Comparison of ENCODE assay signal across 33 cellular contexts in the genomic region with DNA sequence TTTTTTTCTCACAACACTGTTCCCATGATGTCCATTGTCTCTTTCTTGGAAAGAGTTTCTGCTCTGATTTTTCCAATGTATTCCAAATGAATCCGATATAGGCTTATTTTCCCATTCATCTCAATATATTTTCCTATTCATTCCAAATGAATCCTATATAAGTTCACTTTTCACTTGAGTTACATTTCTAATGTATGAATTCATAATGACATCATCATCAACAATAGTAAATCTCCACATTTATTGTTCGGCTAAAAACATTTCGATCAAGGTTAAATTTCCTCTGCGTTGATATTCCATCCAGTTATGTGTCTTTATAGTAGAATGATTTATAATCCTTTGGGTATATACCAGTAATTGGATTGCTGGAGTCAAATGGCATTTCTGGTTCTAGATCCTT.
"Had no signal": no experiment of that assay in that cellular context is flagged by ENCODE, and none has a peak within 500 bp of the region (broad histone marks: within the 10 kb centered on the region; RNA-seq: fewer than 3 reads in every experiment).

No MANE protein-coding gene starts in this region.

- ATAC-seq: activated naive CD4-positive, alpha-beta T cell treated with anti-CD3 and anti-CD28 coated beads, Interleukin-2, amount 50 U/mL, for 72 hours; activated naive CD8-positive, alpha-beta T cell treated with anti-CD3 and anti-CD28 coated beads, Interleukin-2, amount 50 U/mL, for 24 hours; activated T-cell treated with anti-CD3 and anti-CD28 coated beads, Interleukin-2, amount 50 U/mL, for 4 hours; activated T-cell treated with anti-CD3 and anti-CD28 coated beads, Interleukin-2, amount 50 U/mL, for 72 hours; activated T-helper 17 cell treated with anti-CD3 and anti-CD28 coated beads, Interleukin-2, amount 50 U/mL, for 72 hours; body of pancreas had no signal

- H3K4me1 ChIP-seq: adrenal gland, ascending aorta, body of pancreas, breast epithelium had no signal

- DNase-seq: activated effector memory CD4-positive, alpha-beta T cell treated with anti-CD3 and anti-CD28 coated beads, Interleukin-2, amount 50 U/mL, for 16 hours; activated effector memory CD4-positive, alpha-beta T cell treated with Interleukin-2 at 50 U/mL for 16 hours; activated gamma-delta T cell; activated gamma-delta T cell treated with Interleukin-2 at 50 U/mL for 16 hours; activated naive CD4-positive, alpha-beta T cell; activated naive CD4-positive, alpha-beta T cell treated with anti-CD3 and anti-CD28 coated beads for 36 hours; activated naive CD4-positive, alpha-beta T cell treated with anti-CD3 and anti-CD28 coated beads, Interleukin-2, amount 10 ng/mL, durations not matched to agents 7 days and 5 days; activated naive CD4-positive, alpha-beta T cell treated with anti-CD3 and anti-CD28 coated beads, Interleukin-2, amount 50 U/mL, for 16 hours; activated naive CD4-positive, alpha-beta T cell treated with Interleukin-2 at 50 U/mL for 16 hours; activated naive CD8-positive, alpha-beta T cell treated with anti-CD3 and anti-CD28 coated beads for 36 hours; activated naive CD8-positive, alpha-beta T cell treated with anti-CD3 and anti-CD28 coated beads, Interleukin-2, amount 10 ng/mL, durations not matched to agents 7 days and 5 days; activated naive CD8-positive, alpha-beta T cell treated with anti-CD3 and anti-CD28 coated beads, Interleukin-2, amount 50 U/mL, for 24 hours; activated T-cell treated with anti-CD3 and anti-CD28 coated beads, Interleukin-2, amount 50 U/mL, for 1 hour; activated T-cell treated with anti-CD3 and anti-CD28 coated beads, Interleukin-2, amount 50 U/mL, for 24 hours; activated T-cell treated with anti-CD3 and anti-CD28 coated beads, Interleukin-2, amount 50 U/mL, for 4 hours; activated T-cell treated with anti-CD3 and anti-CD28 coated beads, Interleukin-2, amount 50 U/mL, for 48 hours; activated T-cell treated with anti-CD3 and anti-CD28 coated beads, Interleukin-2, amount 50 U/mL, for 72 hours; adrenal gland; amniotic stem cell; amygdala; anterior cingulate cortex; aorta; body of pancreas; brain microvascular endothelial cell; caudate nucleus; central memory CD4-positive, alpha-beta T cell; cerebellar nuclear complex had no signal

- H3K4me3 ChIP-seq: adrenal gland, ascending aorta, body of pancreas, breast epithelium, cardiac muscle cell had no signal

- H3K9me3 ChIP-seq: adrenal gland, ascending aorta, body of pancreas, breast epithelium had no signal

- H3K36me3 ChIP-seq: adrenal gland, ascending aorta, brain microvascular endothelial cell, breast epithelium, cardiac muscle cell had no signal

- H3K27me3 ChIP-seq: adrenal gland, ascending aorta, body of pancreas, brain microvascular endothelial cell, breast epithelium, cardiac muscle cell had no signal

- H3K27ac ChIP-seq: adrenal gland, ascending aorta, body of pancreas, brain microvascular endothelial cell, breast epithelium, cardiac muscle cell had no signal

- FAIRE-seq: bronchial epithelial cell had no signal
